ENCODE assay signal across 7 cellular contexts in genomic region chr15:89057506-89058133, GRCh38. TPM values are rescaled to one million over a fixed set of nuclear protein-coding genes. Genes with fewer than 3 reads are reported as not detected.
DNase-seq lines count a peak whose midpoint lies in the region; ATAC-seq, FAIRE-seq and TF ChIP-seq lines count a peak whose summit lies in the region.

No MANE protein-coding gene starts in this region.

- H2AK5ac ChIP-seq in H1 (ENCODE audit: low read depth, low read length) = no peak overlapping the region

- H3K23me2 ChIP-seq in H1 (ENCODE audit: low read depth, low read length) = no peaks in the 10 kb centered on the region

- H4K91ac ChIP-seq in H1 (replicated peaks; ENCODE audit: insufficient read length, low read length) = no peak overlapping the region

- H3K4me3 ChIP-seq in H1 (ENCODE audit: extremely low read depth in 1 of 4, insufficient read depth in 2 of 4, low read depth in 3 of 4, low read length in 4 of 4) = no peak overlapping the region

- H3K79me2 ChIP-seq in H1 (ENCODE audit: control insufficient read depth in 1 of 2, insufficient read depth in 2 of 2, low read length in 2 of 2) = no peaks in the 10 kb centered on the region

- peaks cover 0 to 2% (median 0%) of the 10 kb centered on the region in 4 experiments; a peak in 4 of 7 replicates for H3K4me1 ChIP-seq in H1 (replicated peaks in 1 of 4; ENCODE audit: control insufficient read depth in 3 of 4, insufficient read depth in 4 of 4, low read length in 3 of 4)

- no peak overlapping the region for H2BK15ac ChIP-seq in H1 (ENCODE audit: low read length)

- WGBS in H1 (ENCODE audit: extremely low coverage in 1 of 2, insufficient coverage in 1 of 2, insufficient read length in 1 of 2, insufficient replicate concordance in 2 of 2, low coverage in 1 of 2, low lambda C conversion rate in 2 of 2, missing lambda C conversion rate in 1 of 2), 2 experiments = 39% methylated on average over 13 of the region's 13 CpGs; no CpG with 5 or more reads in 1 of the 2 experiments

- DNase-seq in GM12892 (ENCODE audit: insufficient read length) (peak; percentile 58), NOMO-1 (lab: John Stamatoyannopoulos, UW; ENCODE audit: unreplicated experiment in 2 of 2) (peak; percentile 43 to 49), H1 (ENCODE audit: low read depth in 1 of 2, low spot score in 2 of 2) (peak; percentile 60 to 99), middle frontal gyrus (ENCODE audit: extremely low spot score, low spot score) (peak; percentile 59)
- DNase-seq in activated CD8-positive, alpha-beta memory T cell treated with anti-CD3 and anti-CD28 coated beads for 4 hours (ENCODE audit: low read depth in 2 of 2) = peak; percentile 62 to 67
- peak; percentile 96 for DNase-seq in stimulated activated CD8-positive, alpha-beta memory T cell treated with anti-CD3 and anti-CD28 coated beads, Interleukin-4, amount 100 ng/mL, for 48 hours

- peak; percentile 77 for ATAC-seq in HG03159 (IDR thresholded peaks at IDR 0.05; ENCODE audit: unreplicated experiment)

- no peaks in the 10 kb centered on the region for H3K36me3 ChIP-seq in H1 (ENCODE audit: control insufficient read depth in 2 of 4, insufficient read depth in 4 of 4, low read length in 3 of 4)

- 0 out of 7 replicates have a peak, but pooled peaks cover 0 to 3% (median 0%) of the 10 kb centered on the region in 4 experiments for H3K27me3 ChIP-seq in H1 (replicated peaks in 1 of 4; ENCODE audit: control insufficient read depth in 3 of 4, extremely low read depth in 1 of 4, insufficient read depth in 3 of 4, low read length in 3 of 4)

- no peak overlapping the region for H2BK12ac ChIP-seq in H1 (ENCODE audit: low read depth, low read length)

- no peak overlapping the region for H3K27ac ChIP-seq in H1 (ENCODE audit: low read depth, low read length)

- no peak overlapping the region for H3K4ac ChIP-seq in H1 (replicated peaks; ENCODE audit: insufficient read length, low read depth, low read length)

- POLR2A ChIA-PET in H1 (lab: Charles Lee; ENCODE audit: partially characterized antibody) = interaction anchor here (0.8 to 1.2 kb wide), 4 partner anchors 10 to 162 kb away, joined by 3 read pairs; partner anchors contain the start of gene HAPLN3

- no peak overlapping the region for H3K4me2 ChIP-seq in H1 (ENCODE audit: insufficient read depth in 1 of 2, low read depth in 2 of 2, low read length in 2 of 2)

- H3K9ac ChIP-seq in H1 (replicated peaks in 1 of 4; ENCODE audit: extremely low read depth in 1 of 4, low read depth in 3 of 4, low read length in 3 of 4) = no peak overlapping the region

- H2BK5ac ChIP-seq in H1 (ENCODE audit: low read depth, low read length) = no peak overlapping the region

- TF ChIP-seq POLR2A in GM12892 (IDR thresholded peaks at IDR 0.05; ENCODE audit: low read depth, low read length) (no peak), H1 (IDR thresholded peaks at IDR 0.05; ENCODE audit: control extremely low read depth in 1 of 2, low read depth in 2 of 2, low read length in 2 of 2) (no peak)

- no peak overlapping the region for H4K5ac ChIP-seq in H1 (ENCODE audit: insufficient read length, low read depth, low read length)

- H2BK20ac ChIP-seq in H1 (ENCODE audit: low read length) = no peak overlapping the region

- no peak overlapping the region for H3K23ac ChIP-seq in H1 (ENCODE audit: insufficient read length)

- H4K20me1 ChIP-seq in H1 (replicated peaks in 1 of 2; ENCODE audit: control insufficient read depth in 1 of 2, insufficient read depth in 2 of 2, low read length in 2 of 2) = no peaks in the 10 kb centered on the region

- no peak overlapping the region for H2BK120ac ChIP-seq in H1 (replicated peaks; ENCODE audit: low read depth, low read length)

- TF ChIP-seq EP300 in H1 (IDR thresholded peaks at IDR 0.05; ENCODE audit: borderline replicate concordance in 1 of 2, low read depth in 2 of 2, low read length in 2 of 2) = no peak

- no peaks in the 10 kb centered on the region for H3K9me3 ChIP-seq in H1 (ENCODE audit: insufficient read depth in 2 of 2, low read depth in 1 of 2, low read length in 1 of 2)

- FAIRE-seq in GM12892 (lab: Jason Lieb, UNC) (peak; percentile 61), H1 (lab: Jason Lieb, UNC) (no peak)

- peak overlapping the region; percentile 81 for H2AFZ ChIP-seq in H1 (ENCODE audit: low read length)

- no peak overlapping the region for H3K56ac ChIP-seq in H1 (replicated peaks; ENCODE audit: insufficient read length, low read depth, low read length)

- CTCF ChIA-PET in H1 (lab: Charles Lee; ENCODE audit: partially characterized antibody) = interaction anchor here (0.5 to 12.7 kb wide), 62 partner anchors 9 to 301 kb away, joined by 3 to 297 read pairs (median 5); partner anchors contain the start of genes ABHD2 and HAPLN3

- H4K8ac ChIP-seq in H1 (ENCODE audit: extremely low read depth, insufficient read depth, low read length) = no peak overlapping the region

- peak; percentile 96 to 98 for TF ChIP-seq RAD21 in H1 (IDR thresholded peaks at IDR 0.05 in 1 of 2, conservative IDR thresholded peaks at IDR 0.05 in 1 of 2; ENCODE audit: low read depth in 2 of 2, low read length in 2 of 2)

- peak; percentile 92 to 100 (median 99) for TF ChIP-seq CTCF in H1 (IDR thresholded peaks at IDR 0.05; ENCODE audit: control extremely low read depth in 1 of 3, insufficient read depth in 1 of 3, low read depth in 1 of 3, low read length in 3 of 3)

- no peak overlapping the region for H3K18ac ChIP-seq in H1 (ENCODE audit: extremely low read depth, low read length)

- H3K79me1 ChIP-seq in H1 (ENCODE audit: low read depth, low read length) = no peaks in the 10 kb centered on the region

- H3K14ac ChIP-seq in H1 (ENCODE audit: insufficient read length) = no peak overlapping the region

TF ChIP-seq in H1, 55 proteins besides CTCF, POLR2A, EP300 and RAD21:
- TF ChIP-seq NRF1 (IDR thresholded peaks at IDR 0.05; ENCODE audit: low read depth, low read length) (no peak), BACH1 (IDR thresholded peaks at IDR 0.05; ENCODE audit: low read length) (no peak), SP2 (IDR thresholded peaks at IDR 0.05; ENCODE audit: low read length) (no peak), KDM4A (IDR thresholded peaks at IDR 0.05; ENCODE audit: low read depth, low read length, severe bottlenecking) (no peak), POLR2AphosphoS5 (IDR thresholded peaks at IDR 0.05; ENCODE audit: low read depth, low read length) (no peak), RBBP5 (IDR thresholded peaks at IDR 0.05; ENCODE audit: borderline replicate concordance, low read depth, low read length) (no peak), ATF3 (IDR thresholded peaks at IDR 0.05; ENCODE audit: insufficient read depth, low read depth, low read length) (0 out of 2 replicates have a peak, but pooled peaks have one; percentile 29), NANOG (IDR thresholded peaks at IDR 0.05; ENCODE audit: insufficient read depth, low read depth, low read length, poor library complexity, severe bottlenecking) (no peak), KDM1A (IDR thresholded peaks at IDR 0.05; ENCODE audit: borderline replicate concordance, low read length) (no peak), YY1 (IDR thresholded peaks at IDR 0.05; ENCODE audit: low read depth, low read length) (peak; percentile 36; the same call in 1 of the 2 replicates), MAX (IDR thresholded peaks at IDR 0.05) (peak; percentile 56), SIN3A (conservative IDR thresholded peaks at IDR 0.05 in 1 of 2, IDR thresholded peaks at IDR 0.05 in 1 of 2; ENCODE audit: low read depth in 1 of 2, low read length in 2 of 2) (0 out of 4 replicates have a peak, but pooled peaks of 1 of the 2 experiments have one; percentile 49), FOSL1 (IDR thresholded peaks at IDR 0.05; ENCODE audit: insufficient read depth, low read depth, low read length) (no peak), EGR1 (IDR thresholded peaks at IDR 0.05; ENCODE audit: borderline replicate concordance, low read depth, low read length) (no peak), TEAD4 (IDR thresholded peaks at IDR 0.05; ENCODE audit: low read depth, low read length) (peak; percentile 91), E2F6 (IDR thresholded peaks at IDR 0.05) (0 out of 2 replicates have a peak, but pooled peaks have one; percentile 19), TAF7 (optimal IDR thresholded peaks at IDR 0.05; ENCODE audit: borderline replicate concordance, low read depth, low read length) (peak; percentile 11), RXRA (IDR thresholded peaks at IDR 0.05; ENCODE audit: insufficient read depth, low read depth, low read length) (no peak)

RNA-seq across cellular contexts. Expression of gene ABHD2, which starts 30.6 kb away (rescaled TPM):
- 10.9 TPM for polyA plus RNA-seq in GM12892 (2012; ENCODE audit: missing spikeins)
- total RNA-seq in H1 (2021; fragmentation: NEBNext Ultra II Directional; extraction: Animal tissue kit (Norgen Biotek cat#: 25700)) = 23.7 and 27.6 TPM in 2 replicates
- polyA plus RNA-seq in H1 (2011; rRNA removed) = 9.1 and 9.7 TPM in 2 replicates
- polyA plus RNA-seq in H1 (2011; cell fraction: cytosol; rRNA removed) = 11.2 TPM
- polyA plus RNA-seq in H1 (2011; cell fraction: nucleus; rRNA removed) = 16.6 TPM
- polyA plus RNA-seq in H1 (2012, experiment 1 of 2) = 9.4 to 15.8 TPM (median 15.5 TPM) in 4 replicates
- polyA plus RNA-seq in H1 (2012, experiment 2 of 2) = 1.7 TPM
- polyA plus RNA-seq in H1 (2013, experiment 1 of 2) = 13.6 TPM
- polyA plus RNA-seq in H1 (2013, experiment 2 of 2) = 16.3 TPM
- polyA minus RNA-seq in H1 (2011; rRNA and poly(A)+ RNA removed) = 78.4 and 110 TPM in 2 replicates
- polyA minus RNA-seq in H1 (2011; cell fraction: cytosol; rRNA and poly(A)+ RNA removed) = 11.8 TPM
- polyA minus RNA-seq in H1 (2011; cell fraction: nucleus; rRNA and poly(A)+ RNA removed) = 26.8 TPM

Comparison
In these comparisons a context has a peak if more than half of its experiments do, and no peak if none do; other contexts are left out.
1. DNase-seq: peak in every context shown above with its lines; median percentile 96 in stimulated activated CD8-positive, alpha-beta memory T cell treated with anti-CD3 and anti-CD28 coated beads, Interleukin-4, amount 100 ng/mL, for 48 hours; 80 in H1; 64 in activated CD8-positive, alpha-beta memory T cell treated with anti-CD3 and anti-CD28 coated beads for 4 hours; 59 in middle frontal gyrus; 58 in GM12892; 46 in NOMO-1.